In the genomic region with DNA sequence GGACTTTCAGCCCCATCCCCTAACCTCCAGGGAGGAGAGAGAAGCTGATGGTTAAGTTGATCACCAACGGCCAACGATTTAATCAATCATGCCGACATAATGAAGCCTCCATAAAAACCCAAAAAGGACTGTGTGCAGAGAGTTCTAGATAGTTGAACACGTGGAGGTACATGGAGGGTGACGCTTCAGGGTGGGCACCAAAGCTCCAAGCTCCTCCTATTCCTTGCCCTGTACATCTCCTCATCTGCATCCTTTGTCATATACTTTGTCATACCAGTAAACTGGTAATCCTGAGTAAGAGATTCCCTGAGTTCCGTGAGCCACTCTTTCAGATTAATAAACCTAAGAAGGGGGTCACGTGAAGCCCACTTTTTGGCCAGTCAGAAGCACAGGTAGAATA, we compare ENCODE assay signal across 28 cellular contexts.
"Had no signal": no experiment of that assay in that cellular context is flagged by ENCODE, and none has a peak within 500 bp of the region (broad histone marks: within the 10 kb centered on the region; RNA-seq: fewer than 3 reads in every experiment).

No MANE protein-coding gene starts in this region.

- ATAC-seq: stimulated activated effector memory CD8-positive, alpha-beta T cell treated with anti-CD3 and anti-CD28 coated beads, Interleukin-12 subunit alpha, Interleukin-12 subunit beta, amount 100 ng/mL, for 72 hours; stimulated activated memory B cell treated with anti-CD40 and anti-IgM and Interleukin-4, amounts not matched to agents 10 μg/mL and 1 μg/mL and 100 μg/mL, for 72 hours; stimulated activated naive B cell treated with anti-CD40 and anti-IgM and Interleukin-4, amounts not matched to agents 10 μg/mL and 1 μg/mL and 100 μg/mL, for 72 hours; stimulated activated naive CD8-positive, alpha-beta T cell treated with anti-CD3 and anti-CD28 coated beads, Interleukin-15, amount 100 ng/mL, for 72 hours; stimulated activated naive CD8-positive, alpha-beta T cell treated with anti-CD3 and anti-CD28 coated beads, Interleukin-15, Interleukin-2, amounts not matched to agents 100 U/mL and 50 U/mL, for 24 hours; upper lobe of right lung had no signal

- H3K9me3 Mint-ChIP-seq: stimulated activated effector memory CD8-positive, alpha-beta T cell treated with anti-CD3 and anti-CD28 coated beads, Interleukin-12 subunit alpha, Interleukin-12 subunit beta, amount 100 ng/mL, for 72 hours; stimulated activated memory B cell treated with anti-CD40 and anti-IgM and Interleukin-4, amounts not matched to agents 10 μg/mL and 1 μg/mL and 100 μg/mL, for 72 hours; stimulated activated naive B cell treated with anti-CD40 and anti-IgM and Interleukin-4, amounts not matched to agents 10 μg/mL and 1 μg/mL and 100 μg/mL, for 72 hours; stimulated activated naive CD8-positive, alpha-beta T cell treated with anti-CD3 and anti-CD28 coated beads, Interleukin-15, amount 100 ng/mL, for 72 hours; stimulated activated naive CD8-positive, alpha-beta T cell treated with anti-CD3 and anti-CD28 coated beads, Interleukin-15, Interleukin-2, amounts not matched to agents 100 ng/mL and 50 ng/mL, for 24 hours; type B pancreatic cell had no signal

- H3K4me3 ChIP-seq: stomach, suprapubic skin, testis, thoracic aorta, thyroid gland, tibial artery, tibial nerve, transverse colon, upper lobe of left lung, upper lobe of right lung, uterus, vagina had no signal

- H3K27me3 Mint-ChIP-seq: stimulated activated memory B cell treated with anti-CD40 and anti-IgM and Interleukin-4, amounts not matched to agents 10 μg/mL and 1 μg/mL and 100 μg/mL, for 72 hours; stimulated activated naive B cell treated with anti-CD40 and anti-IgM and Interleukin-4, amounts not matched to agents 10 μg/mL and 1 μg/mL and 100 μg/mL, for 72 hours; stimulated activated naive CD8-positive, alpha-beta T cell treated with anti-CD3 and anti-CD28 coated beads, Interleukin-15, amount 100 ng/mL, for 72 hours; stimulated activated naive CD8-positive, alpha-beta T cell treated with anti-CD3 and anti-CD28 coated beads, Interleukin-15, Interleukin-2, amounts not matched to agents 100 ng/mL and 50 ng/mL, for 24 hours had no signal

- H3K27me3 ChIP-seq: stomach, suprapubic skin, testis, thyroid gland, tibial artery, tibial nerve, transverse colon, upper lobe of left lung, upper lobe of right lung, uterus, vagina had no signal

- H3K27ac ChIP-seq: stomach, suprapubic skin, testis, thoracic aorta, thyroid gland, tibial artery, tibial nerve, transverse colon, upper lobe of left lung, upper lobe of right lung, uterus, vagina had no signal

- H3K4me3 Mint-ChIP-seq: stimulated activated effector memory CD8-positive, alpha-beta T cell treated with anti-CD3 and anti-CD28 coated beads, Interleukin-12 subunit alpha, Interleukin-12 subunit beta, amount 100 ng/mL, for 72 hours; stimulated activated memory B cell treated with anti-CD40 and anti-IgM and Interleukin-4, amounts not matched to agents 10 μg/mL and 1 μg/mL and 100 μg/mL, for 72 hours; stimulated activated naive B cell treated with anti-CD40 and anti-IgM and Interleukin-4, amounts not matched to agents 10 μg/mL and 1 μg/mL and 100 μg/mL, for 72 hours; stimulated activated naive CD8-positive, alpha-beta T cell treated with anti-CD3 and anti-CD28 coated beads, Interleukin-15, amount 100 ng/mL, for 72 hours; stimulated activated naive CD8-positive, alpha-beta T cell treated with anti-CD3 and anti-CD28 coated beads, Interleukin-15, Interleukin-2, amounts not matched to agents 100 ng/mL and 50 ng/mL, for 24 hours; type B pancreatic cell had no signal

- DNase-seq: stimulated activated CD4-positive, alpha-beta T cell treated with anti-CD3 and anti-CD28 coated beads, Interleukin-2, amount 100 ng/mL, for 48 hours; stimulated activated CD4-positive, alpha-beta T cell treated with anti-CD3 and anti-CD28 coated beads, Interleukin-4, amount 100 ng/mL, for 1 hour; stimulated activated CD4-positive, alpha-beta T cell treated with anti-CD3 and anti-CD28 coated beads, Interleukin-4, amount 100 ng/mL, for 24 hours; stimulated activated CD4-positive, alpha-beta T cell treated with anti-CD3 and anti-CD28 coated beads, Interleukin-4, amount 100 ng/mL, for 4 hours; stimulated activated CD8-positive, alpha-beta memory T cell treated with anti-CD3 and anti-CD28 coated beads, Interleukin-4, amount 100 ng/mL, for 48 hours; stimulated activated naive B cell treated with anti-CD40 and anti-IgM and Interleukin-4, amounts not matched to agents 10 μg/mL and 1 μg/mL and 100 μg/mL, for 72 hours; stimulated activated naive CD4-positive, alpha-beta T cell; stimulated activated naive CD4-positive, alpha-beta T cell treated with Interleukin-2 at 50 U/mL for 16 hours; stimulated activated naive CD8-positive, alpha-beta T cell treated with anti-CD3 and anti-CD28 coated beads, Interleukin-15, amount 100 ng/mL, for 72 hours; stimulated activated naive CD8-positive, alpha-beta T cell treated with anti-CD3 and anti-CD28 coated beads, Interleukin-15, Interleukin-2, amounts not matched to agents 100 U/mL and 50 U/mL, for 24 hours; stomach; substantia nigra; testis; thyroid gland; tibial artery; transverse colon; trophoblast cell; upper lobe of left lung; upper lobe of right lung; uterus had no signal

- H3K4me1 ChIP-seq: uterus had no signal

- H3K9me3 ChIP-seq: stomach, suprapubic skin, testis, thoracic aorta, thyroid gland, tibial artery, transverse colon, upper lobe of left lung, upper lobe of right lung, uterus, vagina had no signal

- H3K27ac Mint-ChIP-seq: stimulated activated effector memory CD8-positive, alpha-beta T cell treated with anti-CD3 and anti-CD28 coated beads, Interleukin-12 subunit alpha, Interleukin-12 subunit beta, amount 100 ng/mL, for 72 hours; stimulated activated memory B cell treated with anti-CD40 and anti-IgM and Interleukin-4, amounts not matched to agents 10 μg/mL and 1 μg/mL and 100 μg/mL, for 72 hours; stimulated activated naive B cell treated with anti-CD40 and anti-IgM and Interleukin-4, amounts not matched to agents 10 μg/mL and 1 μg/mL and 100 μg/mL, for 72 hours; stimulated activated naive CD8-positive, alpha-beta T cell treated with anti-CD3 and anti-CD28 coated beads, Interleukin-15, amount 100 ng/mL, for 72 hours; stimulated activated naive CD8-positive, alpha-beta T cell treated with anti-CD3 and anti-CD28 coated beads, Interleukin-15, Interleukin-2, amounts not matched to agents 100 ng/mL and 50 ng/mL, for 24 hours; type B pancreatic cell had no signal

- H3K36me3 Mint-ChIP-seq: type B pancreatic cell had no signal

- H3K36me3 ChIP-seq: suprapubic skin, thoracic aorta, thyroid gland, transverse colon, upper lobe of right lung, uterus had no signal
